32 cellular contexts compared by ENCODE assay signal in the genomic region with DNA sequence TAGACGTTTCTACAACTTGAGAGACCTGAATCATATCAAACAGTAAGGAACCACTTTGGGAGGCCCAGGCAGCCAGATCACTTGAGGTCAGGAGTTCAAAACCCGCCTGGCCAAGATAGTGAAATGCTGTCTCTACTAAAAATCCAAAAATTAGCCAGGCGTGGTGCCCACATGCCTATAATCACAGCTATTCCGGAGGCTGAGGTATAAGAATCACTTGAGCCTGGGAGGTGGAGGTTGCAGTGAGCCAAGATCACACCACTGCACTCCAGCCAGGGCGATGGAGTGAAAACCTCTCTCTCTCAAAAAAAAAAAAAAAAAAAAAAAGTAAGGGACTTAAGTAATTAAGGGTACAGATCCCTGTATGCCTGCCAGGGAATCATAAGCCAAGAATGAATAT.
"Had no signal": no experiment of that assay in that cellular context is flagged by ENCODE, and none has a peak within 500 bp of the region (broad histone marks: within the 10 kb centered on the region; RNA-seq: fewer than 3 reads in every experiment).

No MANE protein-coding gene starts in this region.

- DNase-seq: activated effector memory CD4-positive, alpha-beta T cell treated with anti-CD3 and anti-CD28 coated beads, Interleukin-2, amount 50 U/mL, for 16 hours; activated effector memory CD4-positive, alpha-beta T cell treated with Interleukin-2 at 50 U/mL for 16 hours; activated gamma-delta T cell; activated gamma-delta T cell treated with Interleukin-2 at 50 U/mL for 16 hours; activated naive CD4-positive, alpha-beta T cell; activated naive CD4-positive, alpha-beta T cell treated with anti-CD3 and anti-CD28 coated beads for 36 hours; activated naive CD4-positive, alpha-beta T cell treated with anti-CD3 and anti-CD28 coated beads, Interleukin-2, amount 10 ng/mL, durations not matched to agents 7 days and 5 days; activated naive CD4-positive, alpha-beta T cell treated with anti-CD3 and anti-CD28 coated beads, Interleukin-2, amount 50 U/mL, for 16 hours; activated naive CD4-positive, alpha-beta T cell treated with Interleukin-2 at 50 U/mL for 16 hours; activated naive CD8-positive, alpha-beta T cell treated with anti-CD3 and anti-CD28 coated beads for 36 hours; activated naive CD8-positive, alpha-beta T cell treated with anti-CD3 and anti-CD28 coated beads, Interleukin-2, amount 10 ng/mL, durations not matched to agents 7 days and 5 days; activated naive CD8-positive, alpha-beta T cell treated with anti-CD3 and anti-CD28 coated beads, Interleukin-2, amount 50 U/mL, for 24 hours; activated T-cell treated with anti-CD3 and anti-CD28 coated beads, Interleukin-2, amount 50 U/mL, for 1 hour; activated T-cell treated with anti-CD3 and anti-CD28 coated beads, Interleukin-2, amount 50 U/mL, for 24 hours; activated T-cell treated with anti-CD3 and anti-CD28 coated beads, Interleukin-2, amount 50 U/mL, for 4 hours; activated T-cell treated with anti-CD3 and anti-CD28 coated beads, Interleukin-2, amount 50 U/mL, for 48 hours; activated T-cell treated with anti-CD3 and anti-CD28 coated beads, Interleukin-2, amount 50 U/mL, for 72 hours; adrenal gland; amniotic stem cell; amygdala; anterior cingulate cortex; aorta; body of pancreas; brain microvascular endothelial cell; caudate nucleus; central memory CD4-positive, alpha-beta T cell; cerebellar nuclear complex had no signal

- H3K4me3 ChIP-seq: adrenal gland, ascending aorta, body of pancreas, breast epithelium, cardiac muscle cell had no signal

- H3K36me3 ChIP-seq: adrenal gland, ascending aorta, brain microvascular endothelial cell, breast epithelium, cardiac muscle cell had no signal

- FAIRE-seq: astrocyte, bronchial epithelial cell had no signal

- H3K27ac ChIP-seq: adrenal gland, ascending aorta, body of pancreas, brain microvascular endothelial cell, breast epithelium, cardiac muscle cell had no signal

- H3K4me1 ChIP-seq: adrenal gland, ascending aorta, body of pancreas, breast epithelium had no signal

- H3K27me3 ChIP-seq: adrenal gland, ascending aorta, body of pancreas, brain microvascular endothelial cell, breast epithelium, cardiac muscle cell had no signal

- H3K9me3 ChIP-seq: adrenal gland, ascending aorta, body of pancreas, breast epithelium had no signal
